8 cellular contexts compared by ENCODE assay signal in the genomic region with DNA sequence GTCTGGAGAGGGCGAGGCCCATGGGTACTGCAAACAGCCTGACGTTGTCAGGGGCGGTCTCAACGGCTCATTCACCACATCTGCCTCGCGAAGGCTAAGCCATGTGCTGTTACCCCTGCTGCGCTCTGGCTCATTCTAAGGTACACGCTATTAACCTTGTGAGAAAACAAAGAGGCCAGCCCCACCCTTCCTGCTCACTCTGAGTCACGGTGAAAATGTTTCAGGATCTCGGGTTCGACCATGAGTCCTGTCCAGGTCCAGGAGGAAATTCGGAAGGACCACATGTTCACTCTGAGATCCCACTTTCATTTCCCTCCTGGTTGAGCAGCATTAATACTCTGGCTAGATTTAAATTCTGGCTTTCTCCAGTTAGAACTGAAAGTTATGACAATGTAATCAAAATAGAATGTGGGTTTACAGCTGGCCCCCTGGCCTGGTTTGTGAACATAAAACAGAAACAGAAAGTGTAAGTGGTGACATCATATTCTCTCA. TPM values are rescaled to one million over a fixed set of nuclear protein-coding genes. Genes with fewer than 3 reads are reported as not detected.
DNase-seq lines count a peak whose midpoint lies in the region; ATAC-seq and TF ChIP-seq lines count a peak whose summit lies in the region.

No MANE protein-coding gene starts in this region.

- no peaks in the 10 kb centered on the region for H3F3A ChIP-seq in neural progenitor cell (ENCODE audit: low read depth)

- H3K4me1 ChIP-seq in parathyroid adenoma: no peaks in the 10 kb centered on the region
- peaks cover 4% of the 10 kb centered on the region for H3K4me1 ChIP-seq in neural progenitor cell

- peaks cover 30% of the 10 kb centered on the region for H3K4me1 Mint-ChIP-seq in neural progenitor cell

- no peak overlapping the region for H2AFZ ChIP-seq in parathyroid adenoma
- H2AFZ ChIP-seq in neural progenitor cell (replicated peaks): no peak overlapping the region

- H3K4me2 ChIP-seq in parathyroid adenoma (ENCODE audit: low read length): no peak overlapping the region
- no peak overlapping the region for H3K4me2 ChIP-seq in neural progenitor cell

- H3K27ac ChIP-seq in epithelial cell of prostate (peak overlapping the region; percentile 77), parathyroid adenoma (peak overlapping the region; percentile 12), neural progenitor cell (no peak overlapping the region)

- no peaks in the 10 kb centered on the region for H4K20me1 ChIP-seq in neural progenitor cell (ENCODE audit: low read depth)

- TF ChIP-seq CTCF in parathyroid adenoma (IDR thresholded peaks at IDR 0.05) (no peak), neural progenitor cell (IDR thresholded peaks at IDR 0.05) (no peak)

- H3K4me3 ChIP-seq in parathyroid adenoma (ENCODE audit: low read depth, low read length) (no peak overlapping the region), neural progenitor cell (no peak overlapping the region)

- H3K27ac Mint-ChIP-seq in neural progenitor cell: no peak overlapping the region

- H3K27me3 ChIP-seq in parathyroid adenoma (ENCODE audit: control insufficient read depth, insufficient read depth, low read length): no peaks in the 10 kb centered on the region
- H3K27me3 ChIP-seq in neural progenitor cell: no peaks in the 10 kb centered on the region

- no peak overlapping the region for H3K4me3 Mint-ChIP-seq in neural progenitor cell

- no peaks in the 10 kb centered on the region for H3K9me3 ChIP-seq in parathyroid adenoma (ENCODE audit: control insufficient read depth, low read length)
- H3K9me3 ChIP-seq in neural progenitor cell (ENCODE audit: low read depth): no peaks in the 10 kb centered on the region

- H3K27me3 Mint-ChIP-seq in neural progenitor cell (ENCODE audit: insufficient read depth, low read depth): peaks cover 5% of the 10 kb centered on the region

- no peak overlapping the region for H3K9ac ChIP-seq in parathyroid adenoma
- no peak overlapping the region for H3K9ac ChIP-seq in neural progenitor cell

- H3K36me3 Mint-ChIP-seq in neural progenitor cell: peaks cover 4% of the 10 kb centered on the region

- no peaks in the 10 kb centered on the region for H3K36me3 ChIP-seq in parathyroid adenoma (ENCODE audit: control insufficient read depth, insufficient read depth, low read length)
- H3K36me3 ChIP-seq in neural progenitor cell: no peaks in the 10 kb centered on the region

- ATAC-seq in GM19463 (IDR thresholded peaks at IDR 0.05; ENCODE audit: unreplicated experiment) (peak; percentile 79), HG03457 (IDR thresholded peaks at IDR 0.05; ENCODE audit: unreplicated experiment) (peak; percentile 82)

- no peaks in the 10 kb centered on the region for H3K79me2 ChIP-seq in parathyroid adenoma
- H3K79me2 ChIP-seq in neural progenitor cell (ENCODE audit: low read depth): no peaks in the 10 kb centered on the region

- no peaks in the 10 kb centered on the region for H3K9me3 Mint-ChIP-seq in neural progenitor cell

- DNase-seq in DMS153 treated with DMSO at 0.1 percent for 48 hours (lab: John Stamatoyannopoulos, UW; ENCODE audit: unreplicated experiment) (peak; percentile 71), T1000 (lab: John Stamatoyannopoulos, UW) (peak; percentile 63), epithelial cell of prostate (ENCODE audit: low read depth, low spot score) (peak; percentile 76), neural progenitor cell (ENCODE audit: low spot score) (no peak), ecto neural progenitor cell (ENCODE audit: low spot score) (no peak)

RNA-seq across cellular contexts. Expression of gene EGFR, which starts 55.2 kb away (rescaled TPM):
- total RNA-seq in neural progenitor cell (ENCODE audit: low replicate concordance): 4.6 and 4.7 TPM in 2 replicates

Comparison
In these comparisons a context has a peak if more than half of its experiments do, and no peak if none do; other contexts are left out.
1. DNase-seq: peak in DMS153 treated with DMSO at 0.1 percent for 48 hours (single experiment), T1000 (single experiment) and epithelial cell of prostate (single experiment); none in neural progenitor cell (single experiment) and ecto neural progenitor cell (single experiment).